ENCODE assay signal across 8 cellular contexts in genomic region chr16:4944333-4945281, GRCh38. TPM values are rescaled to one million over a fixed set of nuclear protein-coding genes. Genes with fewer than 3 reads are reported as not detected.
DNase-seq lines count a peak whose midpoint lies in the region; ATAC-seq and TF ChIP-seq lines count a peak whose summit lies in the region.

No MANE protein-coding gene starts in this region.

- TF ChIP-seq CTCF in RWPE1 (conservative IDR thresholded peaks at IDR 0.05; ENCODE audit: low read depth) (no peak), fibroblast of pulmonary artery (IDR thresholded peaks at IDR 0.05; ENCODE audit: low read length, missing control alignments) (no peak)

- peak overlapping the region; percentile 100 for H3K27ac ChIP-seq in RWPE1

- CTCF ChIA-PET in RWPE1 (lab: Yijun Ruan, JAX) = interaction anchor here (0.7 to 1.2 kb wide), 2 partner anchors 9 to 11 kb away, joined by 3 to 4 read pairs; no protein-coding TSS in a partner anchor

- POLR2A ChIA-PET in RWPE1 (lab: Yijun Ruan, JAX; ENCODE audit: low non-redundant PET) = interaction anchor here (0.6 to 1.5 kb wide), 2 partner anchors 8 to 481 kb away, joined by 3 to 4 read pairs; no protein-coding TSS in a partner anchor

- DNase-seq in AG20443 (ENCODE audit: low spot score) (peak; percentile 96), HuH-7.5 (ENCODE audit: low spot score) (peak; percentile 75), RWPE1 (ENCODE audit: low spot score) (peak; percentile 96), fibroblast of pulmonary artery (ENCODE audit: low read depth) (peak; percentile 98), occipital lobe (lab: John Stamatoyannopoulos, UW) (peak; percentile 29), NCI-H526 treated with DMSO at 0.1 percent for 48 hours (lab: John Stamatoyannopoulos, UW) (no peak)

- ATAC-seq in HG02642 (IDR thresholded peaks at IDR 0.05; ENCODE audit: poor library complexity, unreplicated experiment) = no peak
- no peak for ATAC-seq in GM19455 (IDR thresholded peaks at IDR 0.05; ENCODE audit: unreplicated experiment)

- no peak overlapping the region for H3K4me3 ChIP-seq in fibroblast of pulmonary artery (replicated peaks; ENCODE audit: low read depth, low read length)

RNA-seq across cellular contexts. Expression of gene PPL, which starts 7.7 kb away (rescaled TPM):
- 0.31 TPM for total RNA-seq in occipital lobe

RNA-seq across cellular contexts. Expression of gene SEC14L5, which starts 13.5 kb away (rescaled TPM):
- 0.47 TPM for total RNA-seq in occipital lobe
